ENCODE assay signal across 18 cellular contexts in the genomic region with DNA sequence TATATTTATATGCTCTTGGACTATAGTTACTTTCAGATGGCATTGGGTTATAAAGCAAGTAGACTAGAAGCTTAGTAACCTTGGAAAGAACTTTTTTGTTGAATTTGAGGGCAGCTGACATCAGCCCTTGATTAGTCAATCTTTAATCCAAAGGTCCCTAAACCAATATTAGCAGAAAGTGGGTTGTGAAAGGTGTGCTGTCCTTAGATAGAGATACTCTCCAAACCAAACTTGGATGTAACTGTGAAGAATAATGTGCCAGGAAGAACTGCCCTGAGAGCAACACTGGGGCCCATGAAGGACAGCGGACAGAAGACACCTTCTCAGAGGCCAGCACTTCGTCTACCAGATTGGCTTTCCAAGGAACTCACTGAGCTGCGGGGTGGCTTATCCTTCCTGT. TPM values are rescaled to one million over a fixed set of nuclear protein-coding genes. Genes with fewer than 3 reads are reported as not detected.
DNase-seq lines count a peak whose midpoint lies in the region; ATAC-seq and TF ChIP-seq lines count a peak whose summit lies in the region.
"Had no signal": no experiment of that assay in that cellular context is flagged by ENCODE, and none has a peak within 500 bp of the region (broad histone marks: within the 10 kb centered on the region; RNA-seq: fewer than 3 reads in every experiment).

No MANE protein-coding gene starts in this region.

- intact Hi-C loops in right cardiac atrium (cut with DNase I) (no loop called here), cardiac septum (cut with DNase I) (no loop called here), posterior vena cava (cut with DNase I) (no loop called here)

- TF ChIP-seq CTCF in nephron progenitor cell (IDR thresholded peaks at IDR 0.05): no peak

- H3K27me3 Mint-ChIP-seq in nephron progenitor cell (ENCODE audit: low read depth, poor library complexity): no peaks in the 10 kb centered on the region
- peaks cover 43% of the 10 kb centered on the region for H3K27me3 Mint-ChIP-seq in activated CD8-positive, alpha-beta memory T cell treated with anti-CD3 and anti-CD28 coated beads, Interleukin-2, amount 10 ng/mL, durations not matched to agents 7 days and 5 days

- no peaks in the 10 kb centered on the region for H3K36me3 Mint-ChIP-seq in nephron progenitor cell (ENCODE audit: low read depth)
- H3K36me3 Mint-ChIP-seq in activated CD8-positive, alpha-beta memory T cell treated with anti-CD3 and anti-CD28 coated beads, Interleukin-2, amount 10 ng/mL, durations not matched to agents 7 days and 5 days: no peaks in the 10 kb centered on the region

- H3K27ac Mint-ChIP-seq in nephron progenitor cell: no peak overlapping the region
- no peak overlapping the region for H3K27ac Mint-ChIP-seq in activated CD8-positive, alpha-beta memory T cell treated with anti-CD3 and anti-CD28 coated beads, Interleukin-2, amount 10 ng/mL, durations not matched to agents 7 days and 5 days
- H3K27ac Mint-ChIP-seq: CD4-positive, alpha-beta T cell; H9 had no signal

- no peaks in the 10 kb centered on the region for H3K9me3 ChIP-seq in right cardiac atrium (ENCODE audit: control insufficient read depth, low read length)
- H3K9me3 ChIP-seq: A549 had no signal

- DNase-seq in right cardiac atrium (no peak), cardiac septum (ENCODE audit: low spot score) (no peak), left lobe of liver (ENCODE audit: low spot score) (peak; percentile 75), posterior vena cava (ENCODE audit: low spot score) (peak; percentile 72), nephron progenitor cell (no peak)
- no peak for DNase-seq in activated CD8-positive, alpha-beta memory T cell treated with anti-CD3 and anti-CD28 coated beads, Interleukin-2, amount 10 ng/mL, durations not matched to agents 7 days and 5 days
- no peak for DNase-seq in activated effector memory CD4-positive, alpha-beta T cell treated with anti-CD3 and anti-CD28 coated beads, Interleukin-2, amount 50 U/mL, for 16 hours
- DNase-seq: AML-193; CD4-positive, alpha-beta T cell; DMS153; DMS79; GDM1; H9 had no signal

- H3K4me3 Mint-ChIP-seq in nephron progenitor cell: no peak overlapping the region
- no peak overlapping the region for H3K4me3 Mint-ChIP-seq in activated CD8-positive, alpha-beta memory T cell treated with anti-CD3 and anti-CD28 coated beads, Interleukin-2, amount 10 ng/mL, durations not matched to agents 7 days and 5 days
- H3K4me3 Mint-ChIP-seq: CD4-positive, alpha-beta T cell; H9 had no signal

- CTCF ChIA-PET in activated CD8-positive, alpha-beta memory T cell treated with anti-CD3 and anti-CD28 coated beads, Interleukin-2, amount 10 ng/mL, durations not matched to agents 7 days and 5 days (lab: Charles Lee): no interaction called here

- H3K9me3 Mint-ChIP-seq in nephron progenitor cell: peaks cover 4% of the 10 kb centered on the region
- H3K9me3 Mint-ChIP-seq in activated CD8-positive, alpha-beta memory T cell treated with anti-CD3 and anti-CD28 coated beads, Interleukin-2, amount 10 ng/mL, durations not matched to agents 7 days and 5 days (ENCODE audit: low read depth): no peaks in the 10 kb centered on the region
- H3K9me3 Mint-ChIP-seq: CD4-positive, alpha-beta T cell had no signal

- no peaks in the 10 kb centered on the region for H3K4me1 ChIP-seq in right cardiac atrium (ENCODE audit: control insufficient read depth, insufficient read depth, low read length)
- H3K4me1 ChIP-seq: A549 had no signal

- no peaks in the 10 kb centered on the region for H3K27me3 ChIP-seq in right cardiac atrium (ENCODE audit: control insufficient read depth, insufficient read depth)

- peak overlapping the region; percentile 18 for H3K4me3 ChIP-seq in right cardiac atrium (ENCODE audit: low read length)
- H3K4me3 ChIP-seq: A549 had no signal

- H3K27ac ChIP-seq in right cardiac atrium (ENCODE audit: low read length): no peak overlapping the region
- H3K27ac ChIP-seq: 22Rv1, A549, C4-2B had no signal

- 80% methylated on average over 3 of the region's 3 CpGs for WGBS in right cardiac atrium

- no peaks in the 10 kb centered on the region for H3K4me1 Mint-ChIP-seq in nephron progenitor cell
- H3K4me1 Mint-ChIP-seq in activated CD8-positive, alpha-beta memory T cell treated with anti-CD3 and anti-CD28 coated beads, Interleukin-2, amount 10 ng/mL, durations not matched to agents 7 days and 5 days: no peaks in the 10 kb centered on the region

- no peak for ATAC-seq in right cardiac atrium
- ATAC-seq in left lobe of liver: peak; percentile 93
- no peak for ATAC-seq in activated CD8-positive, alpha-beta memory T cell treated with anti-CD3 and anti-CD28 coated beads, Interleukin-2, amount 10 ng/mL, durations not matched to agents 7 days and 5 days
- ATAC-seq: A549 had no signal

RNA-seq across cellular contexts. Expression of gene CD163, which starts 10.6 kb away (rescaled TPM):
- 100 to 1,000 TPM; 108 to 216 (median 155) TPM for total RNA-seq in right cardiac atrium
- polyA plus RNA-seq in right cardiac atrium: 33.3 TPM
- 20.6 TPM for total RNA-seq in cardiac septum
- total RNA-seq in left lobe of liver: 52.2 TPM
- 100 to 1,000 TPM; 252 to 705 TPM for total RNA-seq in posterior vena cava
- not detected for total RNA-seq in activated CD8-positive, alpha-beta memory T cell treated with anti-CD3 and anti-CD28 coated beads, Interleukin-2, amount 10 ng/mL, durations not matched to agents 7 days and 5 days
- total RNA-seq: H1 had no signal
- polyA plus RNA-seq: A549, BJ had no signal

RNA-seq across cellular contexts. Expression of gene CD163L1, which starts 49.1 kb away (rescaled TPM):
- 1 to 10 TPM; 1.3 to 5.7 (median 4.2) TPM for total RNA-seq in right cardiac atrium
- 0.66 TPM for polyA plus RNA-seq in right cardiac atrium
- 3.1 TPM for total RNA-seq in cardiac septum
- total RNA-seq in left lobe of liver: 0.78 TPM
- 10 to 100 TPM in 1 of 2 donors, 1 to 10 TPM in 1; 7.7 to 10.5 TPM for total RNA-seq in posterior vena cava
- not detected for total RNA-seq in activated CD8-positive, alpha-beta memory T cell treated with anti-CD3 and anti-CD28 coated beads, Interleukin-2, amount 10 ng/mL, durations not matched to agents 7 days and 5 days
- total RNA-seq: CD4-positive, alpha-beta T cell had no signal

Comparison
In these comparisons a context has a peak if more than half of its experiments do, and no peak if none do; other contexts are left out.
1. DNase-seq: peak in left lobe of liver (single experiment) and posterior vena cava (single experiment); none in right cardiac atrium (0 of 3), cardiac septum (single experiment), nephron progenitor cell (single experiment), activated CD8-positive, alpha-beta memory T cell treated with anti-CD3 and anti-CD28 coated beads, Interleukin-2, amount 10 ng/mL, durations not matched to agents 7 days and 5 days (single experiment) and activated effector memory CD4-positive, alpha-beta T cell treated with anti-CD3 and anti-CD28 coated beads, Interleukin-2, amount 50 U/mL, for 16 hours (single experiment).
2. RNA of gene CD163, which starts 10.6 kb away (total RNA-seq): 252 to 705 TPM in posterior vena cava, 108 to 216 TPM in right cardiac atrium, 52.2 TPM in left lobe of liver (single experiment) and 20.6 TPM in cardiac septum (single experiment); not detected in activated CD8-positive, alpha-beta memory T cell treated with anti-CD3 and anti-CD28 coated beads, Interleukin-2, amount 10 ng/mL, durations not matched to agents 7 days and 5 days; every median in the first group is over 10 times any median in the second.